Comparison of ENCODE assay signal across 18 cellular contexts in genomic region chr2:212528106-212528856, GRCh38. TPM values are rescaled to one million over a fixed set of nuclear protein-coding genes. Genes with fewer than 3 reads are reported as not detected.
DNase-seq lines count a peak whose midpoint lies in the region; ATAC-seq and TF ChIP-seq lines count a peak whose summit lies in the region.
"Had no signal": no experiment of that assay in that cellular context is flagged by ENCODE, and none has a peak within 500 bp of the region (broad histone marks: within the 10 kb centered on the region; RNA-seq: fewer than 3 reads in every experiment).

No MANE protein-coding gene starts in this region.

- peaks cover 4% of the 10 kb centered on the region for H3K4me1 ChIP-seq in OCI-LY1 (ENCODE audit: insufficient read depth, low read length, severe bottlenecking)

- H3K4me3 ChIP-seq in OCI-LY1 (ENCODE audit: low read depth, low read length, poor library complexity, severe bottlenecking) (no peak overlapping the region), foreskin fibroblast (ENCODE audit: low read depth in 1 of 2, low read length in 2 of 2) (no peak overlapping the region)
- H3K4me3 ChIP-seq: GM23338 had no signal

- H3K9me2 ChIP-seq in OCI-LY1 (ENCODE audit: low read depth, low read length), result no peaks in the 10 kb centered on the region

- TF ChIP-seq CTCF in GM20000 (IDR thresholded peaks at IDR 0.05; ENCODE audit: extremely low read depth, missing control alignments), result peak; percentile 6
- TF ChIP-seq CTCF in OCI-LY1 (IDR thresholded peaks at IDR 0.05; ENCODE audit: low read length), result peak; percentile 42
- peak; percentile 9 for TF ChIP-seq CTCF in foreskin fibroblast (IDR thresholded peaks at IDR 0.05; ENCODE audit: low read depth, low read length)

- 0 out of 2 replicates have a peak overlapping the region, but pooled peaks have one; percentile 7 for H3K4me2 ChIP-seq in OCI-LY1 (ENCODE audit: low read length)
- H3K4me2 ChIP-seq: GM23338 had no signal

- H3K27me3 ChIP-seq in OCI-LY1 (ENCODE audit: insufficient read depth, low read length), result no peaks in the 10 kb centered on the region

- no peaks in the 10 kb centered on the region for H3K79me2 ChIP-seq in OCI-LY1 (ENCODE audit: insufficient read depth, low read length)

- no peaks in the 10 kb centered on the region for H3K27me3 Mint-ChIP-seq in activated naive CD4-positive, alpha-beta T cell treated with anti-CD3 and anti-CD28 coated beads for 36 hours (ENCODE audit: low read depth)

- DNase-seq in GM20000 (ENCODE audit: low spot score) (no peak), foreskin fibroblast (peak in 1 of 2 donors; percentile 3), superior temporal gyrus (ENCODE audit: extremely low spot score) (peak; percentile 43), AG20443 (ENCODE audit: low spot score) (no peak)
- no peak for DNase-seq in activated naive CD4-positive, alpha-beta T cell treated with anti-CD3 and anti-CD28 coated beads for 36 hours
- DNase-seq: activated CD4-positive, alpha-beta T cell treated with anti-CD3 and anti-CD28 coated beads, Interleukin-2, amount 50 U/mL, for 1 hour; activated T-cell treated with anti-CD3 and anti-CD28 coated beads, Interleukin-2, amount 50 U/mL, for 72 hours; erythroblast; left colon; NCI-H1436; NCI-H510A; posterior cingulate gyrus; SIG-M5; stimulated activated CD4-positive, alpha-beta T cell treated with anti-CD3 and anti-CD28 coated beads, Interleukin-1b, Interleukin-23, amount 100 ng/mL, for 48 hours; T1000 had no signal

- H3K9me3 ChIP-seq in OCI-LY1 (ENCODE audit: low read length), result no peaks in the 10 kb centered on the region

- CTCF ChIA-PET in activated naive CD4-positive, alpha-beta T cell treated with anti-CD3 and anti-CD28 coated beads for 36 hours (lab: Charles Lee), result no interaction called here

- intact Hi-C loops in activated naive CD4-positive, alpha-beta T cell treated with anti-CD3 and anti-CD28 coated beads for 36 hours (cut with micrococcal nuclease), result no loop called here

- H3K4me1 Mint-ChIP-seq in activated naive CD4-positive, alpha-beta T cell treated with anti-CD3 and anti-CD28 coated beads for 36 hours (ENCODE audit: low read depth), result no peaks in the 10 kb centered on the region

- no peak for ATAC-seq in HG03196 (IDR thresholded peaks at IDR 0.05; ENCODE audit: unreplicated experiment)
- ATAC-seq: activated T-cell treated with anti-CD3 and anti-CD28 coated beads, Interleukin-2, amount 50 U/mL, for 72 hours; GM23338; left colon had no signal

- no peak overlapping the region for H3K4me3 Mint-ChIP-seq in activated naive CD4-positive, alpha-beta T cell treated with anti-CD3 and anti-CD28 coated beads for 36 hours
- H3K4me3 Mint-ChIP-seq: activated T-cell treated with anti-CD3 and anti-CD28 coated beads, Interleukin-2, amount 50 U/mL, for 72 hours; GM23338 had no signal

- H3K27ac Mint-ChIP-seq in activated naive CD4-positive, alpha-beta T cell treated with anti-CD3 and anti-CD28 coated beads for 36 hours, result no peak overlapping the region
- H3K27ac Mint-ChIP-seq: activated T-cell treated with anti-CD3 and anti-CD28 coated beads, Interleukin-2, amount 50 U/mL, for 72 hours; GM23338 had no signal

- no peaks in the 10 kb centered on the region for H3K9me3 Mint-ChIP-seq in activated naive CD4-positive, alpha-beta T cell treated with anti-CD3 and anti-CD28 coated beads for 36 hours
- H3K9me3 Mint-ChIP-seq: activated T-cell treated with anti-CD3 and anti-CD28 coated beads, Interleukin-2, amount 50 U/mL, for 72 hours; GM23338 had no signal

- H4K20me1 ChIP-seq in OCI-LY1 (ENCODE audit: insufficient read depth, low read length), result no peaks in the 10 kb centered on the region

- no peak overlapping the region for H3K27ac ChIP-seq in OCI-LY1 (ENCODE audit: low read depth, low read length, poor library complexity, severe bottlenecking)

- H3F3A ChIP-seq in OCI-LY1 (ENCODE audit: insufficient read depth, low read length), result no peaks in the 10 kb centered on the region

- no peak overlapping the region for H3K9ac ChIP-seq in OCI-LY1 (ENCODE audit: low read length)

- no peak overlapping the region for H2AFZ ChIP-seq in OCI-LY1 (ENCODE audit: low read length)
- H2AFZ ChIP-seq: GM23338 had no signal

- H3K36me3 Mint-ChIP-seq in activated naive CD4-positive, alpha-beta T cell treated with anti-CD3 and anti-CD28 coated beads for 36 hours (ENCODE audit: low read depth), result no peaks in the 10 kb centered on the region

- no peaks in the 10 kb centered on the region for H3K36me3 ChIP-seq in OCI-LY1 (ENCODE audit: insufficient read depth, low read length)

RNA-seq across cellular contexts. Expression of gene ERBB4, which starts 10.3 kb away (rescaled TPM):
- not detected for total RNA-seq in activated naive CD4-positive, alpha-beta T cell treated with anti-CD3 and anti-CD28 coated beads for 36 hours
- total RNA-seq: activated T-cell treated with anti-CD3 and anti-CD28 coated beads, Interleukin-2, amount 50 U/mL, for 72 hours had no signal
